ENCODE assay signal across 23 cellular contexts in the genomic region with DNA sequence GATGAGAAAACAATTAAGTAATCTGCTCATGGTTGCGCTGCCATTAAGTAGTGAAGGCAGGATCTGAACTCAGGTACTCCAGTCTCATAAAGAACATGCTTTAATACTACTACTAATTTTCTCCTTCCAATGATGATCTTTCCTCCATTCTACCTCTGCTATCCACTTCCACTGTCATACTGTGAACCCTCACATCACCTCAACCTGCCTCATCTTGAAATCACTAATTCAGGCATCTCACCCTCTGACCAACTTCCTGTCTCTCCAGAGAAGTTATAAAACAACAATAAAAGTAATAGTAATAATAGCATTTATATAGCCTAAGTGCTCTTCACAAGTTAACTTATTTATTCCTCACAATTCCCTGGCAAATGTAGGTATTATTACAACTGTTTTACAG. TPM values are rescaled to one million over a fixed set of nuclear protein-coding genes. Genes with fewer than 3 reads are reported as not detected.
DNase-seq lines count a peak whose midpoint lies in the region; ATAC-seq and TF ChIP-seq lines count a peak whose summit lies in the region.
"Had no signal": no experiment of that assay in that cellular context is flagged by ENCODE, and none has a peak within 500 bp of the region (broad histone marks: within the 10 kb centered on the region; RNA-seq: fewer than 3 reads in every experiment).

No MANE protein-coding gene starts in this region.

- peaks cover 74% of the 10 kb centered on the region for H3K36me3 Mint-ChIP-seq in activated T-cell treated with anti-CD3 and anti-CD28 coated beads, Interleukin-2, amount 50 U/mL, for 24 hours (ENCODE audit: low read depth)
- H3K36me3 Mint-ChIP-seq in IgD-negative memory B cell (peaks cover 2% of the 10 kb centered on the region), natural killer cell (peaks cover 16% of the 10 kb centered on the region)
- no peaks in the 10 kb centered on the region for H3K36me3 Mint-ChIP-seq in activated T-helper 17 cell treated with anti-CD3 and anti-CD28 coated beads, Interleukin-2, amount 50 U/mL, for 72 hours (ENCODE audit: low read depth)

- ATAC-seq in activated T-helper 17 cell treated with anti-CD3 and anti-CD28 coated beads, Interleukin-2, amount 50 U/mL, for 72 hours (replicated peaks): peak; percentile 72
- ATAC-seq in natural killer cell: no peak
- no peak for ATAC-seq in HG02763 (IDR thresholded peaks at IDR 0.05; ENCODE audit: unreplicated experiment)
- ATAC-seq in GM21528 (IDR thresholded peaks at IDR 0.05; ENCODE audit: low FRiP score, unreplicated experiment): no peak
- ATAC-seq: gastroesophageal sphincter, Right ventricle myocardium inferior, upper lobe of right lung had no signal

- intact Hi-C loops in natural killer cell (cut with micrococcal nuclease): loop anchor here (5.0 kb wide), 2 partner anchors 40 to 55 kb away; partner anchors contain the start of gene PSMA1

- DNase-seq in activated T-cell treated with anti-CD3 and anti-CD28 coated beads, Interleukin-2, amount 50 U/mL, for 24 hours: no peak
- DNase-seq in activated T-cell treated with anti-CD3 and anti-CD28 coated beads, Interleukin-2, amount 50 U/mL, for 48 hours: no peak
- DNase-seq in natural killer cell (no peak), DMS153 treated with DMSO at 0.1 percent for 48 hours (lab: John Stamatoyannopoulos, UW; ENCODE audit: unreplicated experiment) (no peak)
- DNase-seq: activated CD4-positive, alpha-beta T cell treated with anti-CD3 and anti-CD28 coated beads for 1 hour; adrenal gland; brain microvascular endothelial cell; C1 segment of cervical spinal cord; GF-D8; HCEC 1CT; mammary epithelial cell; NCI-H1436; NCI-H2107; NCI-H446 treated with DMSO at 0.1 percent for 48 hours; retina; stimulated activated CD4-positive, alpha-beta T cell treated with anti-CD3 and anti-CD28 coated beads, Interleukin-4, amount 100 ng/mL, for 1 hour; upper lobe of right lung had no signal

- peak overlapping the region; percentile 51 for H3K27ac Mint-ChIP-seq in activated T-cell treated with anti-CD3 and anti-CD28 coated beads, Interleukin-2, amount 50 U/mL, for 24 hours
- H3K27ac Mint-ChIP-seq in IgD-negative memory B cell: peak overlapping the region; percentile 30 to 84 (median 71)
- peak overlapping the region; percentile 83 for H3K27ac Mint-ChIP-seq in activated T-helper 17 cell treated with anti-CD3 and anti-CD28 coated beads, Interleukin-2, amount 50 U/mL, for 72 hours
- H3K27ac Mint-ChIP-seq in natural killer cell: peak overlapping the region; percentile 85 to 98

- no peaks in the 10 kb centered on the region for H3K27me3 Mint-ChIP-seq in activated T-cell treated with anti-CD3 and anti-CD28 coated beads, Interleukin-2, amount 50 U/mL, for 24 hours
- no peaks in the 10 kb centered on the region for H3K27me3 Mint-ChIP-seq in IgD-negative memory B cell
- no peaks in the 10 kb centered on the region for H3K27me3 Mint-ChIP-seq in activated T-helper 17 cell treated with anti-CD3 and anti-CD28 coated beads, Interleukin-2, amount 50 U/mL, for 72 hours
- no peaks in the 10 kb centered on the region for H3K27me3 Mint-ChIP-seq in natural killer cell (ENCODE audit: low read depth in 2 of 2)

- peaks cover 54% of the 10 kb centered on the region for H3K4me1 Mint-ChIP-seq in activated T-cell treated with anti-CD3 and anti-CD28 coated beads, Interleukin-2, amount 50 U/mL, for 24 hours (ENCODE audit: low read depth)
- H3K4me1 Mint-ChIP-seq in IgD-negative memory B cell: peaks cover 10 to 35% (median 28%) of the 10 kb centered on the region in 3 donors
- peaks cover 33% of the 10 kb centered on the region for H3K4me1 Mint-ChIP-seq in activated T-helper 17 cell treated with anti-CD3 and anti-CD28 coated beads, Interleukin-2, amount 50 U/mL, for 72 hours
- peaks cover 43% of the 10 kb centered on the region in 2 donors for H3K4me1 Mint-ChIP-seq in natural killer cell

- H3K9me3 Mint-ChIP-seq in activated T-cell treated with anti-CD3 and anti-CD28 coated beads, Interleukin-2, amount 50 U/mL, for 24 hours: peaks cover 34% of the 10 kb centered on the region
- peaks cover 0 to 4% (median 1%) of the 10 kb centered on the region in 3 donors for H3K9me3 Mint-ChIP-seq in IgD-negative memory B cell
- peaks cover 8% of the 10 kb centered on the region for H3K9me3 Mint-ChIP-seq in activated T-helper 17 cell treated with anti-CD3 and anti-CD28 coated beads, Interleukin-2, amount 50 U/mL, for 72 hours
- H3K9me3 Mint-ChIP-seq in natural killer cell: peaks cover 0 to 8% of the 10 kb centered on the region in 2 donors

- H3K4me3 Mint-ChIP-seq in activated T-cell treated with anti-CD3 and anti-CD28 coated beads, Interleukin-2, amount 50 U/mL, for 24 hours: no peak overlapping the region
- H3K4me3 Mint-ChIP-seq in IgD-negative memory B cell (peak overlapping the region in 1 of 4 donors; percentile 76), natural killer cell (peak overlapping the region; percentile 1)
- H3K4me3 Mint-ChIP-seq in activated T-helper 17 cell treated with anti-CD3 and anti-CD28 coated beads, Interleukin-2, amount 50 U/mL, for 72 hours: peak overlapping the region; percentile 24

- TF ChIP-seq CTCF in natural killer cell (IDR thresholded peaks at IDR 0.05): no peak

RNA-seq across cellular contexts. Expression of gene PSMA1, which starts 57.1 kb away (rescaled TPM):
- 138 TPM for polyA plus RNA-seq in IgD-negative memory B cell
- total RNA-seq in activated T-helper 17 cell treated with anti-CD3 and anti-CD28 coated beads, Interleukin-2, amount 50 U/mL, for 72 hours: 100 to 1,000 TPM; 239 to 246 TPM
- 100 to 1,000 TPM; 143 to 176 (median 155) TPM for total RNA-seq in natural killer cell
